Comparison of ENCODE assay signal across 12 cellular contexts in genomic region chr2:237433920-237434319, GRCh38. TPM values are rescaled to one million over a fixed set of nuclear protein-coding genes. Genes with fewer than 3 reads are reported as not detected.
DNase-seq lines count a peak whose midpoint lies in the region; ATAC-seq and TF ChIP-seq lines count a peak whose summit lies in the region.
"Had no signal": no experiment of that assay in that cellular context is flagged by ENCODE, and none has a peak within 500 bp of the region (broad histone marks: within the 10 kb centered on the region; RNA-seq: fewer than 3 reads in every experiment).

No MANE protein-coding gene starts in this region.

- TF ChIP-seq CTCF in PC-9 (conservative IDR thresholded peaks at IDR 0.05) = no peak

- CTCF ChIA-PET in PC-9 (lab: Charles Lee) = no interaction called here

- peak overlapping the region; percentile 87 to 88 for H3K27ac Mint-ChIP-seq in effector memory CD8-positive, alpha-beta T cell
- no peak overlapping the region for H3K27ac Mint-ChIP-seq in stimulated activated naive B cell treated with anti-CD40 and anti-IgM and Interleukin-4, amounts not matched to agents 10 μg/mL and 1 μg/mL and 100 μg/mL, for 72 hours

- H3K27me3 ChIP-seq in right cardiac atrium (ENCODE audit: control insufficient read depth, insufficient read depth) (no peaks in the 10 kb centered on the region), PC-9 (ENCODE audit: insufficient read depth, low read depth) (no peaks in the 10 kb centered on the region)

- no peaks in the 10 kb centered on the region for H3K9me3 Mint-ChIP-seq in effector memory CD8-positive, alpha-beta T cell
- H3K9me3 Mint-ChIP-seq in stimulated activated naive B cell treated with anti-CD40 and anti-IgM and Interleukin-4, amounts not matched to agents 10 μg/mL and 1 μg/mL and 100 μg/mL, for 72 hours = no peaks in the 10 kb centered on the region

- H3K36me3 ChIP-seq in PC-9 (ENCODE audit: low read depth) = no peaks in the 10 kb centered on the region
- H3K36me3 ChIP-seq: prostate gland, suprapubic skin had no signal

- H3K9me2 ChIP-seq in PC-9 (ENCODE audit: insufficient read depth) = no peaks in the 10 kb centered on the region

- intact Hi-C loops in left ventricle myocardium superior (cut with micrococcal nuclease) = no loop called here
- intact Hi-C loops in right cardiac atrium (cut with DNase I) = no loop called here
- intact Hi-C loops in PC-9 (cut with micrococcal nuclease; ENCODE audit: unreplicated experiment) = loop anchor here (2.0 kb wide), 1 partner anchor 31 kb away; no protein-coding TSS in a partner anchor

- H3K9me3 ChIP-seq in right cardiac atrium (ENCODE audit: control insufficient read depth, low read length) = no peaks in the 10 kb centered on the region
- H3K9me3 ChIP-seq in PC-9 (ENCODE audit: insufficient read depth, low read depth) = 0 out of 2 replicates have a peak, but pooled peaks cover 4% of the 10 kb centered on the region
- H3K9me3 ChIP-seq: prostate gland, suprapubic skin had no signal

- no peak overlapping the region for H2AFZ ChIP-seq in PC-9

- peak; percentile 8 for ATAC-seq in left ventricle myocardium superior
- no peak for ATAC-seq in right cardiac atrium
- ATAC-seq in effector memory CD8-positive, alpha-beta T cell (replicated peaks) = no peak
- ATAC-seq in stimulated activated naive B cell treated with anti-CD40 and anti-IgM and Interleukin-4, amounts not matched to agents 10 μg/mL and 1 μg/mL and 100 μg/mL, for 72 hours (replicated peaks) = no peak

- H3K79me2 ChIP-seq in PC-9 (ENCODE audit: low read depth) = no peaks in the 10 kb centered on the region

- H3K4me1 Mint-ChIP-seq in effector memory CD8-positive, alpha-beta T cell (ENCODE audit: low read depth in 2 of 2) = peaks cover 53 to 64% of the 10 kb centered on the region in 2 donors
- peaks cover 24 to 51% of the 10 kb centered on the region in 2 donors for H3K4me1 Mint-ChIP-seq in stimulated activated naive B cell treated with anti-CD40 and anti-IgM and Interleukin-4, amounts not matched to agents 10 μg/mL and 1 μg/mL and 100 μg/mL, for 72 hours

- no peaks in the 10 kb centered on the region for H3K36me3 Mint-ChIP-seq in effector memory CD8-positive, alpha-beta T cell (ENCODE audit: insufficient read depth)
- H3K36me3 Mint-ChIP-seq in stimulated activated naive B cell treated with anti-CD40 and anti-IgM and Interleukin-4, amounts not matched to agents 10 μg/mL and 1 μg/mL and 100 μg/mL, for 72 hours = no peaks in the 10 kb centered on the region

- no peak overlapping the region for H3K27ac ChIP-seq in right cardiac atrium (ENCODE audit: low read length)
- H3K27ac ChIP-seq in PC-9 = peak overlapping the region; percentile 47; the same call in 1 of the 2 replicates
- H3K27ac ChIP-seq: prostate gland, suprapubic skin had no signal

- peaks cover 10% of the 10 kb centered on the region for H3K4me1 ChIP-seq in right cardiac atrium (ENCODE audit: control insufficient read depth, insufficient read depth, low read length)
- peaks cover 47% of the 10 kb centered on the region for H3K4me1 ChIP-seq in PC-9 (replicated peaks; ENCODE audit: insufficient read depth)

- no peak overlapping the region for H3K4me3 ChIP-seq in right cardiac atrium (ENCODE audit: low read length)
- H3K4me3 ChIP-seq in PC-9 = no peak overlapping the region
- H3K4me3 ChIP-seq: prostate gland, suprapubic skin had no signal

- peak overlapping the region; percentile 66 to 77 for H3K4me3 Mint-ChIP-seq in effector memory CD8-positive, alpha-beta T cell
- H3K4me3 Mint-ChIP-seq in stimulated activated naive B cell treated with anti-CD40 and anti-IgM and Interleukin-4, amounts not matched to agents 10 μg/mL and 1 μg/mL and 100 μg/mL, for 72 hours = peak overlapping the region in 1 of 2 donors; percentile 39

- no peaks in the 10 kb centered on the region for H4K20me1 ChIP-seq in PC-9 (ENCODE audit: insufficient read depth)

- 71% methylated on average over 9 of the region's 9 CpGs for WGBS in right cardiac atrium

- peaks cover 27% of the 10 kb centered on the region for H3F3A ChIP-seq in PC-9 (ENCODE audit: insufficient read depth, low read depth)

- no peak for DNase-seq in left ventricle myocardium superior
- DNase-seq in right cardiac atrium = no peak
- DNase-seq in PC-9 = no peak
- DNase-seq in effector memory CD8-positive, alpha-beta T cell = no peak
- no peak for DNase-seq in T-helper 9 cell
- DNase-seq in stimulated activated naive B cell treated with anti-CD40 and anti-IgM and Interleukin-4, amounts not matched to agents 10 μg/mL and 1 μg/mL and 100 μg/mL, for 72 hours = no peak
- no peak for DNase-seq in central memory CD4-positive, alpha-beta T cell
- DNase-seq: cerebellar nuclear complex, mesendoderm, NCI-H2081 had no signal

- no peaks in the 10 kb centered on the region for H3K27me3 Mint-ChIP-seq in effector memory CD8-positive, alpha-beta T cell
- H3K27me3 Mint-ChIP-seq in stimulated activated naive B cell treated with anti-CD40 and anti-IgM and Interleukin-4, amounts not matched to agents 10 μg/mL and 1 μg/mL and 100 μg/mL, for 72 hours = peaks cover 16 to 33% of the 10 kb centered on the region in 2 donors

- no peak overlapping the region for H3K4me2 ChIP-seq in PC-9

- BruUV-seq in PC-9 (replicated peaks; lab: Mats Ljungman, UMichigan) = no TSS peak

- POLR2A ChIA-PET in PC-9 (lab: Charles Lee; ENCODE audit: unreplicated experiment) = no interaction called here

RNA-seq across cellular contexts. Expression of gene COL6A3, which starts 20.0 kb away (rescaled TPM):
- 59.5 TPM for total RNA-seq in left ventricle myocardium superior
- total RNA-seq in right cardiac atrium = 100 to 1,000 TPM in 3 of 4 donors, 10 to 100 TPM in 1; 54.4 to 191 (median 139) TPM
- 33.2 TPM for polyA plus RNA-seq in right cardiac atrium
- total RNA-seq in PC-9 (2021) = 0.57 and 0.75 TPM in 2 replicates

RNA-seq across cellular contexts. Expression of gene MLPH, which starts 53.1 kb away (rescaled TPM):
- total RNA-seq in left ventricle myocardium superior = 88.9 TPM
- total RNA-seq in right cardiac atrium = 100 to 1,000 TPM in 3 of 4 donors, 10 to 100 TPM in 1; 57.8 to 189 (median 143) TPM
- 138 TPM for polyA plus RNA-seq in right cardiac atrium
- total RNA-seq in PC-9 (2021) = 237 and 283 TPM in 2 replicates

Comparison
In these comparisons a context has a peak if more than half of its experiments do, and no peak if none do; other contexts are left out.
1. RNA of gene COL6A3, which starts 20.0 kb away (total RNA-seq): 54.4 to 191 TPM in right cardiac atrium and 59.5 TPM in left ventricle myocardium superior (single experiment); 0.57 to 0.75 TPM in PC-9; every median in the first group is over 10 times any median in the second.